In the genomic region with DNA sequence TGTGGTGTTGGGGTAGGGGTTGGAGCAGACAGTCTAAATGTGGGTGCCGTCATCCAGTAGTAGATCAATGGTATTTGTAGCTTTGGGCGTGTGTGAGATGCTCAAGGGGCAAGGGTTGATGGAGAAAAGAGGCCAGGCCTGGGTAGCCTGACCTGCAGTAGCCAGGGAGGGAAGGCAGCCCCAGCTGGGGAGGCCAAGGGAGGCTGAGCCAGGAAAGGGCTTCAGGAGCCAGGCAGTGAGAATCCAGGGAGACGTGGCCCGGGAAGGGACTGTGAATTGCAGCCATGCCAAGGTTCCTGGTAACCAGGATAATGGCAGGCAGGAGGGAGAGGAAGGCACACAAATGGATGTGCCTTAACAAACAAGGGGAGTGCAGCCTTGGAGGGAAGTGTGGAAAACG, we compare ENCODE assay signal across 21 cellular contexts. TPM values are rescaled to one million over a fixed set of nuclear protein-coding genes. Genes with fewer than 3 reads are reported as not detected.
A peak's percentile ranks its signal among the peaks of the same experiment; 100 is the strongest.
DNase-seq lines count a peak whose midpoint lies in the region; ATAC-seq and TF ChIP-seq lines count a peak whose summit lies in the region.
"Had no signal": no experiment of that assay in that cellular context is flagged by ENCODE, and none has a peak within 500 bp of the region (broad histone marks: within the 10 kb centered on the region; RNA-seq: fewer than 3 reads in every experiment).

No MANE protein-coding gene starts in this region.

- DNase-seq in right cardiac atrium (peak in 2 of 3 donors; percentile 4 to 19), left cardiac atrium (no peak), mesothelial cell of epicardium (ENCODE audit: low spot score in 2 of 2, unreplicated experiment in 2 of 2) (no peak), omental fat pad (ENCODE audit: low spot score) (no peak), BE2C (no peak)
- DNase-seq in activated T-helper 1 cell treated with anti-CD3 and anti-CD28 coated beads, Interleukin-12 subunit alpha, Interleukin-12 subunit beta, Interleukin-2, Interleukin-4 antibody, amounts not matched to agents 30 ng/mL and 10 ng/mL and 1 ng/mL, durations not matched to agents 14 hours and 24 hours and 36 hours (ENCODE audit: low spot score) = no peak
- no peak for DNase-seq in stimulated activated naive B cell treated with anti-CD40 and anti-IgM and Interleukin-4, amounts not matched to agents 10 μg/mL and 1 μg/mL and 100 μg/mL, for 72 hours
- DNase-seq: activated CD8-positive, alpha-beta memory T cell treated with anti-CD3 and anti-CD28 coated beads, Interleukin-2, amount 50 U/mL, for 4 hours; activated effector memory CD4-positive, alpha-beta T cell treated with Interleukin-2 at 50 U/mL for 16 hours; activated naive CD8-positive, alpha-beta T cell treated with anti-CD3 and anti-CD28 coated beads, Interleukin-2, amount 50 U/mL, for 24 hours; CD4-positive, alpha-beta T cell; EL; esophagus squamous epithelium; H9; NCI-H187 treated with DMSO at 0.1 percent for 48 hours; NCI-H526 treated with DMSO at 0.1 percent for 48 hours; occipital lobe; stimulated activated CD4-positive, alpha-beta T cell treated with anti-CD3 and anti-CD28 coated beads, Interleukin-4, amount 100 ng/mL, for 24 hours; thyroid gland had no signal

- H3K36me3 Mint-ChIP-seq in activated T-helper 1 cell treated with anti-CD3 and anti-CD28 coated beads, Interleukin-12 subunit alpha, Interleukin-12 subunit beta, Interleukin-2, Interleukin-4 antibody, amounts not matched to agents 30 ng/mL and 10 ng/mL and 1 ng/mL, durations not matched to agents 14 hours and 24 hours and 36 hours (ENCODE audit: low read depth) = peaks cover 2% of the 10 kb centered on the region
- no peaks in the 10 kb centered on the region for H3K36me3 Mint-ChIP-seq in mesothelial cell of epicardium
- peaks cover 4 to 14% of the 10 kb centered on the region in 2 donors for H3K36me3 Mint-ChIP-seq in stimulated activated naive B cell treated with anti-CD40 and anti-IgM and Interleukin-4, amounts not matched to agents 10 μg/mL and 1 μg/mL and 100 μg/mL, for 72 hours

- intact Hi-C loops in right cardiac atrium (cut with DNase I) (no loop called here), left cardiac atrium (cut with DNase I) (loop anchor here in 1 of 2 donors (10.0 kb wide), 1 partner anchor 296 kb away; no protein-coding TSS in a partner anchor)
- intact Hi-C loops in activated T-helper 1 cell treated with anti-CD3 and anti-CD28 coated beads, Interleukin-12 subunit alpha, Interleukin-12 subunit beta, Interleukin-2, Interleukin-4 antibody, amounts not matched to agents 30 ng/mL and 10 ng/mL and 1 ng/mL, durations not matched to agents 14 hours and 24 hours and 36 hours (cut with micrococcal nuclease) = no loop called here

- no peaks in the 10 kb centered on the region for H3K27me3 ChIP-seq in right cardiac atrium (ENCODE audit: control insufficient read depth, insufficient read depth)
- no peaks in the 10 kb centered on the region for H3K27me3 ChIP-seq in BE2C
- H3K27me3 ChIP-seq: esophagus squamous epithelium, thyroid gland had no signal

- peaks cover 3% of the 10 kb centered on the region for H3K27me3 Mint-ChIP-seq in activated T-helper 1 cell treated with anti-CD3 and anti-CD28 coated beads, Interleukin-12 subunit alpha, Interleukin-12 subunit beta, Interleukin-2, Interleukin-4 antibody, amounts not matched to agents 30 ng/mL and 10 ng/mL and 1 ng/mL, durations not matched to agents 14 hours and 24 hours and 36 hours (ENCODE audit: insufficient read depth)
- peaks cover 2% of the 10 kb centered on the region for H3K27me3 Mint-ChIP-seq in mesothelial cell of epicardium (ENCODE audit: low read depth)
- no peaks in the 10 kb centered on the region for H3K27me3 Mint-ChIP-seq in stimulated activated naive B cell treated with anti-CD40 and anti-IgM and Interleukin-4, amounts not matched to agents 10 μg/mL and 1 μg/mL and 100 μg/mL, for 72 hours
- H3K27me3 Mint-ChIP-seq: CD4-positive, alpha-beta T cell had no signal

- H3K4me1 ChIP-seq in right cardiac atrium (ENCODE audit: control insufficient read depth, insufficient read depth, low read length) (peaks cover 2% of the 10 kb centered on the region), BE2C (peaks cover 2% of the 10 kb centered on the region)

- TF ChIP-seq CTCF in mesothelial cell of epicardium (IDR thresholded peaks at IDR 0.05; ENCODE audit: unreplicated experiment) (no peak), omental fat pad (IDR thresholded peaks at IDR 0.05) (no peak), BE2C (IDR thresholded peaks at IDR 0.05; ENCODE audit: low read depth, low read length) (no peak)

- H3K27ac Mint-ChIP-seq in activated T-helper 1 cell treated with anti-CD3 and anti-CD28 coated beads, Interleukin-12 subunit alpha, Interleukin-12 subunit beta, Interleukin-2, Interleukin-4 antibody, amounts not matched to agents 30 ng/mL and 10 ng/mL and 1 ng/mL, durations not matched to agents 14 hours and 24 hours and 36 hours = peak overlapping the region; percentile 11
- H3K27ac Mint-ChIP-seq in mesothelial cell of epicardium = peak overlapping the region; percentile 87
- H3K27ac Mint-ChIP-seq in stimulated activated naive B cell treated with anti-CD40 and anti-IgM and Interleukin-4, amounts not matched to agents 10 μg/mL and 1 μg/mL and 100 μg/mL, for 72 hours = peak overlapping the region; percentile 66
- H3K27ac Mint-ChIP-seq: activated naive CD8-positive, alpha-beta T cell treated with anti-CD3 and anti-CD28 coated beads, Interleukin-2, amount 50 U/mL, for 24 hours; CD4-positive, alpha-beta T cell; stimulated activated naive CD8-positive, alpha-beta T cell treated with anti-CD3 and anti-CD28 coated beads, Interleukin-15, Interleukin-2, amounts not matched to agents 100 ng/mL and 50 ng/mL, for 24 hours had no signal

- no peaks in the 10 kb centered on the region for H3K9me3 Mint-ChIP-seq in activated T-helper 1 cell treated with anti-CD3 and anti-CD28 coated beads, Interleukin-12 subunit alpha, Interleukin-12 subunit beta, Interleukin-2, Interleukin-4 antibody, amounts not matched to agents 30 ng/mL and 10 ng/mL and 1 ng/mL, durations not matched to agents 14 hours and 24 hours and 36 hours
- H3K9me3 Mint-ChIP-seq in mesothelial cell of epicardium = no peaks in the 10 kb centered on the region
- no peaks in the 10 kb centered on the region for H3K9me3 Mint-ChIP-seq in stimulated activated naive B cell treated with anti-CD40 and anti-IgM and Interleukin-4, amounts not matched to agents 10 μg/mL and 1 μg/mL and 100 μg/mL, for 72 hours
- H3K9me3 Mint-ChIP-seq: activated naive CD8-positive, alpha-beta T cell treated with anti-CD3 and anti-CD28 coated beads, Interleukin-2, amount 50 U/mL, for 24 hours; CD4-positive, alpha-beta T cell; stimulated activated naive CD8-positive, alpha-beta T cell treated with anti-CD3 and anti-CD28 coated beads, Interleukin-15, Interleukin-2, amounts not matched to agents 100 ng/mL and 50 ng/mL, for 24 hours had no signal

- 63% methylated on average over 5 of the region's 5 CpGs for WGBS in right cardiac atrium

- ATAC-seq in right cardiac atrium = no peak
- no peak for ATAC-seq in left cardiac atrium
- no peak for ATAC-seq in stimulated activated naive B cell treated with anti-CD40 and anti-IgM and Interleukin-4, amounts not matched to agents 10 μg/mL and 1 μg/mL and 100 μg/mL, for 72 hours (replicated peaks)
- ATAC-seq in omental fat pad (ENCODE audit: low FRiP score) = no peak
- ATAC-seq: activated naive CD8-positive, alpha-beta T cell treated with anti-CD3 and anti-CD28 coated beads, Interleukin-2, amount 50 U/mL, for 24 hours had no signal

- peaks cover 25% of the 10 kb centered on the region for H3K4me1 Mint-ChIP-seq in activated T-helper 1 cell treated with anti-CD3 and anti-CD28 coated beads, Interleukin-12 subunit alpha, Interleukin-12 subunit beta, Interleukin-2, Interleukin-4 antibody, amounts not matched to agents 30 ng/mL and 10 ng/mL and 1 ng/mL, durations not matched to agents 14 hours and 24 hours and 36 hours (ENCODE audit: low read depth)
- peaks cover 66% of the 10 kb centered on the region for H3K4me1 Mint-ChIP-seq in mesothelial cell of epicardium
- H3K4me1 Mint-ChIP-seq in stimulated activated naive B cell treated with anti-CD40 and anti-IgM and Interleukin-4, amounts not matched to agents 10 μg/mL and 1 μg/mL and 100 μg/mL, for 72 hours = peaks cover 61 to 66% of the 10 kb centered on the region in 2 donors

- H3K4me3 ChIP-seq in right cardiac atrium (ENCODE audit: low read length) = no peak overlapping the region
- no peak overlapping the region for H3K4me3 ChIP-seq in BE2C (ENCODE audit: low read depth, low read length)
- H3K4me3 ChIP-seq: esophagus squamous epithelium, SK-N-MC, thyroid gland had no signal

- H3K9me3 ChIP-seq in right cardiac atrium (ENCODE audit: control insufficient read depth, low read length) (no peaks in the 10 kb centered on the region), BE2C (no peaks in the 10 kb centered on the region)
- H3K9me3 ChIP-seq: esophagus squamous epithelium, thyroid gland had no signal

- peaks cover 10% of the 10 kb centered on the region for H3K36me3 ChIP-seq in BE2C
- H3K36me3 ChIP-seq: thyroid gland had no signal

- H3K4me3 Mint-ChIP-seq in activated T-helper 1 cell treated with anti-CD3 and anti-CD28 coated beads, Interleukin-12 subunit alpha, Interleukin-12 subunit beta, Interleukin-2, Interleukin-4 antibody, amounts not matched to agents 30 ng/mL and 10 ng/mL and 1 ng/mL, durations not matched to agents 14 hours and 24 hours and 36 hours = no peak overlapping the region
- H3K4me3 Mint-ChIP-seq in mesothelial cell of epicardium = no peak overlapping the region
- H3K4me3 Mint-ChIP-seq in stimulated activated naive B cell treated with anti-CD40 and anti-IgM and Interleukin-4, amounts not matched to agents 10 μg/mL and 1 μg/mL and 100 μg/mL, for 72 hours = no peak overlapping the region
- H3K4me3 Mint-ChIP-seq: activated naive CD8-positive, alpha-beta T cell treated with anti-CD3 and anti-CD28 coated beads, Interleukin-2, amount 50 U/mL, for 24 hours; stimulated activated naive CD8-positive, alpha-beta T cell treated with anti-CD3 and anti-CD28 coated beads, Interleukin-15, Interleukin-2, amounts not matched to agents 100 ng/mL and 50 ng/mL, for 24 hours had no signal

- H3K27ac ChIP-seq in right cardiac atrium (ENCODE audit: low read length) = no peak overlapping the region
- H3K27ac ChIP-seq: esophagus squamous epithelium, SK-N-MC, thyroid gland had no signal

RNA-seq across cellular contexts. Expression of a gene that starts 2.5 kb away (rescaled TPM):
- total RNA-seq in right cardiac atrium = 10 to 100 TPM in 2 of 4 donors, 1 to 10 TPM in 2; 6.1 to 11.6 (median 9.2) TPM
- polyA plus RNA-seq in right cardiac atrium = 5.0 TPM
- 1 to 10 TPM; 5.8 to 6.5 TPM for total RNA-seq in left cardiac atrium
- 13.8 and 18.8 TPM in 2 replicates for total RNA-seq in activated T-helper 1 cell treated with anti-CD3 and anti-CD28 coated beads, Interleukin-12 subunit alpha, Interleukin-12 subunit beta, Interleukin-2, Interleukin-4 antibody, amounts not matched to agents 30 ng/mL and 10 ng/mL and 1 ng/mL, durations not matched to agents 14 hours and 24 hours and 36 hours
- total RNA-seq in mesothelial cell of epicardium = 23.5 to 25.8 TPM (median 24.8 TPM) in 3 replicates
- total RNA-seq in omental fat pad = 1 to 10 TPM in 2 of 4 donors, under 1 TPM in 2; 0.47 to 3.1 (median 1.5) TPM
- polyA plus RNA-seq in BE2C (2012; ENCODE audit: insufficient read depth, insufficient read length, low read depth) = 0.82 TPM

RNA-seq across cellular contexts. Expression of a gene that starts 16.4 kb away (rescaled TPM):
- total RNA-seq in right cardiac atrium (10 to 100 TPM; 12.0 to 27.2 (median 21.0) TPM), left cardiac atrium (10 to 100 TPM; 15.0 TPM), mesothelial cell of epicardium (98.7 to 112 TPM (median 99.0 TPM) in 3 replicates), omental fat pad (1 to 10 TPM; 3.1 to 9.2 (median 7.5) TPM)
- polyA plus RNA-seq in right cardiac atrium = 23.4 TPM
- total RNA-seq in activated T-helper 1 cell treated with anti-CD3 and anti-CD28 coated beads, Interleukin-12 subunit alpha, Interleukin-12 subunit beta, Interleukin-2, Interleukin-4 antibody, amounts not matched to agents 30 ng/mL and 10 ng/mL and 1 ng/mL, durations not matched to agents 14 hours and 24 hours and 36 hours = 8.3 and 8.4 TPM in 2 replicates
- polyA plus RNA-seq in BE2C (2012; ENCODE audit: insufficient read depth, insufficient read length, low read depth) = 26.1 TPM

RNA-seq across cellular contexts. Expression of a gene that starts 52.9 kb away (rescaled TPM):
- total RNA-seq in right cardiac atrium (100 to 1,000 TPM; 250 to 364 (median 272) TPM), left cardiac atrium (100 to 1,000 TPM; 292 to 347 TPM), mesothelial cell of epicardium (916 to 949 TPM (median 925 TPM) in 3 replicates), omental fat pad (100 to 1,000 TPM; 136 to 255 (median 235) TPM)
- 369 TPM for polyA plus RNA-seq in right cardiac atrium
- total RNA-seq in activated T-helper 1 cell treated with anti-CD3 and anti-CD28 coated beads, Interleukin-12 subunit alpha, Interleukin-12 subunit beta, Interleukin-2, Interleukin-4 antibody, amounts not matched to agents 30 ng/mL and 10 ng/mL and 1 ng/mL, durations not matched to agents 14 hours and 24 hours and 36 hours = 1,136 and 1,212 TPM in 2 replicates
- polyA plus RNA-seq in BE2C (2012; ENCODE audit: insufficient read depth, insufficient read length, low read depth) = 3,280 TPM

RNA-seq across cellular contexts. Expression of a gene that starts 54.5 kb away (rescaled TPM):
- total RNA-seq in right cardiac atrium (10 to 100 TPM; 48.8 to 55.9 (median 49.4) TPM), left cardiac atrium (10 to 100 TPM; 46.6 to 54.8 TPM), mesothelial cell of epicardium (182 to 192 TPM (median 184 TPM) in 3 replicates), omental fat pad (10 to 100 TPM; 38.8 to 50.9 (median 47.6) TPM)
- 41.1 TPM for polyA plus RNA-seq in right cardiac atrium
- total RNA-seq in activated T-helper 1 cell treated with anti-CD3 and anti-CD28 coated beads, Interleukin-12 subunit alpha, Interleukin-12 subunit beta, Interleukin-2, Interleukin-4 antibody, amounts not matched to agents 30 ng/mL and 10 ng/mL and 1 ng/mL, durations not matched to agents 14 hours and 24 hours and 36 hours = 92.4 and 99.8 TPM in 2 replicates
- 526 TPM for polyA plus RNA-seq in BE2C (2012; ENCODE audit: insufficient read depth, insufficient read length, low read depth)

Comparison
In these comparisons a context has a peak if more than half of its experiments do, and no peak if none do; other contexts are left out.
1. DNase-seq: peak in right cardiac atrium (2 of 3); none in left cardiac atrium (single experiment), activated T-helper 1 cell treated with anti-CD3 and anti-CD28 coated beads, Interleukin-12 subunit alpha, Interleukin-12 subunit beta, Interleukin-2, Interleukin-4 antibody, amounts not matched to agents 30 ng/mL and 10 ng/mL and 1 ng/mL, durations not matched to agents 14 hours and 24 hours and 36 hours (single experiment), mesothelial cell of epicardium (0 of 2), stimulated activated naive B cell treated with anti-CD40 and anti-IgM and Interleukin-4, amounts not matched to agents 10 μg/mL and 1 μg/mL and 100 μg/mL, for 72 hours (single experiment), omental fat pad (single experiment) and BE2C (single experiment).
2. H3K27ac Mint-ChIP-seq: peak in every context shown above with its lines; median percentile 87 in mesothelial cell of epicardium; 66 in stimulated activated naive B cell treated with anti-CD40 and anti-IgM and Interleukin-4, amounts not matched to agents 10 μg/mL and 1 μg/mL and 100 μg/mL, for 72 hours; 11 in activated T-helper 1 cell treated with anti-CD3 and anti-CD28 coated beads, Interleukin-12 subunit alpha, Interleukin-12 subunit beta, Interleukin-2, Interleukin-4 antibody, amounts not matched to agents 30 ng/mL and 10 ng/mL and 1 ng/mL, durations not matched to agents 14 hours and 24 hours and 36 hours.